In genomic region chr14:61281911-61282310, GRCh38 we compare ENCODE assay signal across 10 cellular contexts. TPM values are rescaled to one million over a fixed set of nuclear protein-coding genes. Genes with fewer than 3 reads are reported as not detected.
DNase-seq lines count a peak whose midpoint lies in the region; ATAC-seq and TF ChIP-seq lines count a peak whose summit lies in the region.
"Had no signal": no experiment of that assay in that cellular context is flagged by ENCODE, and none has a peak within 500 bp of the region (broad histone marks: within the 10 kb centered on the region; RNA-seq: fewer than 3 reads in every experiment).

No MANE protein-coding gene starts in this region.

- H3K9me3 Mint-ChIP-seq in CD4-positive, CD25-positive, alpha-beta regulatory T cell, result peaks cover 0 to 2% (median 0%) of the 10 kb centered on the region in 7 donors
- no peaks in the 10 kb centered on the region for H3K9me3 Mint-ChIP-seq in endodermal cell
- no peaks in the 10 kb centered on the region for H3K9me3 Mint-ChIP-seq in nephron

- H3K27me3 ChIP-seq in CD4-positive, CD25-positive, alpha-beta regulatory T cell (ENCODE audit: control insufficient read depth, insufficient read depth, low read length), result peaks cover 11% of the 10 kb centered on the region
- H3K27me3 ChIP-seq in HCT116 (ENCODE audit: insufficient read depth, low read length) (no peaks in the 10 kb centered on the region), endodermal cell (ENCODE audit: control insufficient read depth, insufficient read depth, low read length, poor library complexity, severe bottlenecking) (peaks cover 76% of the 10 kb centered on the region), Karpas-422 (ENCODE audit: low read length) (no peaks in the 10 kb centered on the region)

- peaks cover 6 to 46% (median 15%) of the 10 kb centered on the region in 4 donors for H3K4me1 Mint-ChIP-seq in CD4-positive, CD25-positive, alpha-beta regulatory T cell
- H3K4me1 Mint-ChIP-seq in endodermal cell (peaks cover 18% of the 10 kb centered on the region), nephron (peaks cover 27% of the 10 kb centered on the region)

- no peaks in the 10 kb centered on the region for H3K36me3 ChIP-seq in CD4-positive, CD25-positive, alpha-beta regulatory T cell (ENCODE audit: control insufficient read depth, insufficient read depth, low read length)
- H3K36me3 ChIP-seq in HCT116 (ENCODE audit: control insufficient read depth in 1 of 2, insufficient read depth in 2 of 2, low read length in 2 of 2) (no peaks in the 10 kb centered on the region), endodermal cell (ENCODE audit: control insufficient read depth, insufficient read depth, low read length) (no peaks in the 10 kb centered on the region), Karpas-422 (ENCODE audit: insufficient read depth, low read length) (no peaks in the 10 kb centered on the region)

- no peaks in the 10 kb centered on the region for H3K79me2 ChIP-seq in HCT116 (ENCODE audit: insufficient read depth, low read length)
- no peaks in the 10 kb centered on the region for H3K79me2 ChIP-seq in Karpas-422 (ENCODE audit: low read length)

- DNase-seq in CD4-positive, CD25-positive, alpha-beta regulatory T cell, result no peak
- DNase-seq in HCT116 (ENCODE audit: low read depth, low spot score) (no peak), endodermal cell (no peak), Karpas-422 (no peak)
- DNase-seq: effector CD8-positive, alpha-beta T cell; NK-92 treated with Interleukin-12 subunit alpha and Interleukin-12 subunit beta, amount 100 ng/mL, for 24 hours had no signal

- H3K9me2 ChIP-seq in HCT116 (ENCODE audit: insufficient read depth) (no peaks in the 10 kb centered on the region), Karpas-422 (replicated peaks; ENCODE audit: insufficient read depth, low read length) (no peaks in the 10 kb centered on the region)

- no peak overlapping the region for H3K27ac ChIP-seq in CD4-positive, CD25-positive, alpha-beta regulatory T cell (ENCODE audit: insufficient read depth, low read length, poor library complexity, severe bottlenecking)
- H3K27ac ChIP-seq in HCT116 (ENCODE audit: low read depth, low read length) (no peak overlapping the region), endodermal cell (ENCODE audit: low read depth, low read length) (no peak overlapping the region), Karpas-422 (ENCODE audit: low read length) (no peak overlapping the region)

- 80 to 85% methylated on average over 1 of the region's 1 CpG for WGBS in endodermal cell (ENCODE audit: insufficient coverage in 1 of 2, insufficient read length in 1 of 2), 2 experiments

- H3K27me3 Mint-ChIP-seq in CD4-positive, CD25-positive, alpha-beta regulatory T cell, result peaks cover 61% of the 10 kb centered on the region
- peaks cover 27% of the 10 kb centered on the region for H3K27me3 Mint-ChIP-seq in endodermal cell (ENCODE audit: insufficient read depth)
- H3K27me3 Mint-ChIP-seq in nephron (ENCODE audit: low read depth), result peaks cover 75% of the 10 kb centered on the region

- peaks cover 13% of the 10 kb centered on the region for H3K4me1 ChIP-seq in CD4-positive, CD25-positive, alpha-beta regulatory T cell (ENCODE audit: control insufficient read depth, insufficient read depth, low read length, poor library complexity, severe bottlenecking)
- H3K4me1 ChIP-seq in HCT116 (ENCODE audit: control insufficient read depth in 1 of 2, insufficient read depth in 2 of 2, low read length in 2 of 2) (peaks cover 0 to 3% of the 10 kb centered on the region in 2 experiments; a peak in 1 of 4 replicates), endodermal cell (ENCODE audit: control insufficient read depth, insufficient read depth, low read length) (no peaks in the 10 kb centered on the region), Karpas-422 (ENCODE audit: low read length) (peaks cover 10% of the 10 kb centered on the region)

- H4K20me1 ChIP-seq in HCT116 (ENCODE audit: insufficient read depth) (no peaks in the 10 kb centered on the region), Karpas-422 (ENCODE audit: insufficient read depth, low read depth, low read length) (no peaks in the 10 kb centered on the region)

- TF ChIP-seq POLR2A in HCT116 (IDR thresholded peaks at IDR 0.05; ENCODE audit: borderline replicate concordance, extremely low read depth, insufficient read depth, insufficient read length), result no peak

- peak overlapping the region; percentile 71 to 87 (median 81) for H3K4me3 Mint-ChIP-seq in CD4-positive, CD25-positive, alpha-beta regulatory T cell
- H3K4me3 Mint-ChIP-seq in endodermal cell, result peak overlapping the region; percentile 71
- H3K4me3 Mint-ChIP-seq in nephron, result peak overlapping the region; percentile 79 to 92 (median 86)

- POLR2A ChIA-PET in HCT116 (lab: Charles Lee), result no interaction called here

- H3K27ac Mint-ChIP-seq in CD4-positive, CD25-positive, alpha-beta regulatory T cell, result no peak overlapping the region
- peak overlapping the region; percentile 77 for H3K27ac Mint-ChIP-seq in endodermal cell
- peak overlapping the region in 2 of 3 experiments; percentile 56 to 89 for H3K27ac Mint-ChIP-seq in nephron

- H2AFZ ChIP-seq in HCT116 (ENCODE audit: low read depth, low read length, poor library complexity, severe bottlenecking) (peak overlapping the region; percentile 26), Karpas-422 (ENCODE audit: low read length) (no peak overlapping the region)

- no peak overlapping the region for H3K4me3 ChIP-seq in CD4-positive, CD25-positive, alpha-beta regulatory T cell (ENCODE audit: low read depth, low read length)
- H3K4me3 ChIP-seq in HCT116 (replicated peaks in 1 of 2; ENCODE audit: low read depth in 1 of 2, low read length in 2 of 2) (no peak overlapping the region), endodermal cell (ENCODE audit: low read length) (no peak overlapping the region), Karpas-422 (ENCODE audit: low read length) (no peak overlapping the region)

- RAD21 ChIA-PET in HCT116 (lab: Charles Lee; ENCODE audit: low non-redundant PET in 1 of 2, low total read pairs in 2 of 2, uncharacterized antibody in 2 of 2, unreplicated experiment in 2 of 2), result interaction anchor here in 1 of 2 experiments (0.6 kb wide), 1 partner anchor 34 kb away, joined by 3 read pairs; no protein-coding TSS in a partner anchor

- no peak for TF ChIP-seq CTCF in HCT116 (IDR thresholded peaks at IDR 0.05 in 2 of 3, conservative IDR thresholded peaks at IDR 0.05 in 1 of 3; ENCODE audit: borderline replicate concordance in 1 of 3, insufficient read depth in 1 of 3, low read depth in 2 of 3, low read length in 2 of 3)
- TF ChIP-seq CTCF in endodermal cell (conservative IDR thresholded peaks at IDR 0.05), result no peak
- TF ChIP-seq CTCF in nephron (IDR thresholded peaks at IDR 0.05; ENCODE audit: unreplicated experiment in 3 of 3), result no peak

- H3K4me2 ChIP-seq in HCT116 (ENCODE audit: low read length), result no peak overlapping the region
- no peak overlapping the region for H3K4me2 ChIP-seq in Karpas-422 (ENCODE audit: low read depth, low read length, poor library complexity, severe bottlenecking)

- ATAC-seq in CD4-positive, CD25-positive, alpha-beta regulatory T cell (ENCODE audit: low read depth in 2 of 2), result no peak
- ATAC-seq in HCT116 (no peak), HG03135 (IDR thresholded peaks at IDR 0.05; ENCODE audit: unreplicated experiment) (no peak), GM21825 (IDR thresholded peaks at IDR 0.05; ENCODE audit: unreplicated experiment) (no peak), GM18498 (IDR thresholded peaks at IDR 0.05; ENCODE audit: unreplicated experiment) (no peak)

- no peaks in the 10 kb centered on the region for H3K36me3 Mint-ChIP-seq in CD4-positive, CD25-positive, alpha-beta regulatory T cell
- H3K36me3 Mint-ChIP-seq in endodermal cell (ENCODE audit: low read depth) (no peaks in the 10 kb centered on the region), nephron (ENCODE audit: low read depth) (no peaks in the 10 kb centered on the region)

- H3K9me3 ChIP-seq in CD4-positive, CD25-positive, alpha-beta regulatory T cell (ENCODE audit: control insufficient read depth in 2 of 2, low read length in 2 of 2), result no peaks in the 10 kb centered on the region
- no peaks in the 10 kb centered on the region; a peak in 1 of 4 replicates for H3K9me3 ChIP-seq in HCT116 (ENCODE audit: control insufficient read depth in 1 of 2, insufficient read depth in 1 of 2, low read depth in 1 of 2, low read length in 2 of 2)
- no peaks in the 10 kb centered on the region for H3K9me3 ChIP-seq in endodermal cell (ENCODE audit: control insufficient read depth, low read length)
- no peaks in the 10 kb centered on the region for H3K9me3 ChIP-seq in Karpas-422 (ENCODE audit: low read length)

- CTCF ChIA-PET in HCT116 (lab: Charles Lee), result interaction anchor here (0.7 to 2.5 kb wide), 4 partner anchors 8 to 240 kb away, joined by 3 to 7 read pairs (median 3); no protein-coding TSS in a partner anchor

- no TSS peak for BruUV-seq in HCT116 (replicated peaks; lab: Mats Ljungman, UMichigan)

- H3K9ac ChIP-seq in HCT116 (ENCODE audit: low read length) (no peak overlapping the region), endodermal cell (ENCODE audit: extremely low read depth, low read length, poor library complexity, severe bottlenecking) (no peak overlapping the region), Karpas-422 (ENCODE audit: low read length) (no peak overlapping the region)

- TF ChIP-seq RAD21 in HCT116 (IDR thresholded peaks at IDR 0.05; ENCODE audit: low read depth), result no peak

- intact Hi-C loops in HCT116 (cut with micrococcal nuclease), result no loop called here

RNA-seq across cellular contexts. Expression of gene TMEM30B, which starts 0.8 kb away (rescaled TPM):
- total RNA-seq in CD4-positive, CD25-positive, alpha-beta regulatory T cell, result 2.1 TPM
- polyA plus RNA-seq in CD4-positive, CD25-positive, alpha-beta regulatory T cell, result 1 to 10 TPM; 2.1 to 4.8 (median 3.5) TPM
- total RNA-seq in HCT116 (2021; ENCODE audit: unreplicated experiment) (0.12 TPM), endodermal cell (10 to 100 TPM; 10.1 to 11.4 TPM)
- not detected in 2 replicates for polyA plus RNA-seq in HCT116 (2012)
- 0.64 TPM for polyA plus RNA-seq in endodermal cell (2013, experiment 1 of 2)
- 0.37 TPM for polyA plus RNA-seq in endodermal cell (2013, experiment 2 of 2)
- total RNA-seq in Karpas-422 (2014; rRNA removed; shearing (Covaris generic); ENCODE audit: low replicate concordance), result not detected in 2 replicates

RNA-seq across cellular contexts. Expression of gene PRKCH, which starts 39.5 kb away (rescaled TPM):
- 457 TPM for total RNA-seq in CD4-positive, CD25-positive, alpha-beta regulatory T cell
- 100 to 1,000 TPM; 194 to 221 (median 199) TPM for polyA plus RNA-seq in CD4-positive, CD25-positive, alpha-beta regulatory T cell
- 16.6 TPM for total RNA-seq in HCT116 (2021; ENCODE audit: unreplicated experiment)
- polyA plus RNA-seq in HCT116 (2012), result 17.4 and 17.7 TPM in 2 replicates
- total RNA-seq in endodermal cell, result 1 to 10 TPM; 7.2 to 8.6 TPM
- 1.2 TPM for polyA plus RNA-seq in endodermal cell (2013, experiment 1 of 2)
- polyA plus RNA-seq in endodermal cell (2013, experiment 2 of 2), result 1.4 TPM
- total RNA-seq in Karpas-422 (2014; rRNA removed; shearing (Covaris generic); ENCODE audit: low replicate concordance), result 3.4 and 7.0 TPM in 2 replicates

Comparison
In these comparisons a context has a peak if more than half of its experiments do, and no peak if none do; other contexts are left out.
1. H3K27ac Mint-ChIP-seq: peak in endodermal cell (single experiment) and nephron (2 of 3); none in CD4-positive, CD25-positive, alpha-beta regulatory T cell (0 of 3).
2. RNA of gene PRKCH, which starts 39.5 kb away (total RNA-seq): 457 TPM in CD4-positive, CD25-positive, alpha-beta regulatory T cell (single experiment); 16.6 TPM in HCT116 (single experiment), 7.2 to 8.6 TPM in endodermal cell and 3.4 to 7.0 TPM in Karpas-422; every median in the first group is over 10 times any median in the second.
3. Peak in every context shown above with its lines, with median percentiles within 50 percentile points of each other: H3K4me3 Mint-ChIP-seq.